13 cellular contexts compared by ENCODE assay signal in genomic region chr22:38735465-38736256, GRCh38. TPM values are rescaled to one million over a fixed set of nuclear protein-coding genes. Genes with fewer than 3 reads are reported as not detected.
DNase-seq lines count a peak whose midpoint lies in the region; ATAC-seq and TF ChIP-seq lines count a peak whose summit lies in the region.
"Had no signal": no experiment of that assay in that cellular context is flagged by ENCODE, and none has a peak within 500 bp of the region (broad histone marks: within the 10 kb centered on the region; RNA-seq: fewer than 3 reads in every experiment).

No MANE protein-coding gene starts in this region.

- H3K4me1 ChIP-seq in PC-3 (ENCODE audit: insufficient read depth, low read length), result peaks cover 6% of the 10 kb centered on the region; the same call in 1 of the 2 replicates
- H3K4me1 ChIP-seq in uterus, result no peaks in the 10 kb centered on the region

- H3K9me2 ChIP-seq in PC-3 (replicated peaks; ENCODE audit: low read length), result no peaks in the 10 kb centered on the region

- intact Hi-C loops in activated CD4-positive, alpha-beta T cell treated with anti-CD3 and anti-CD28 coated beads, Interleukin-2, amount 10 ng/mL, durations not matched to agents 24 days and 14 days (cut with micrococcal nuclease), result no loop called here
- intact Hi-C loops in PC-3 (cut with micrococcal nuclease) (no loop called here), uterus (cut with DNase I; ENCODE audit: low total_unique reads) (no loop called here)

- H4K20me1 ChIP-seq in PC-3 (ENCODE audit: low read length), result no peaks in the 10 kb centered on the region

- TF ChIP-seq POLR2A in uterus (IDR thresholded peaks at IDR 0.05), result no peak

- CTCF ChIA-PET in PC-3 (lab: Charles Lee), result no interaction called here

- H3K27me3 ChIP-seq in PC-3 (ENCODE audit: low read length) (no peaks in the 10 kb centered on the region), uterus (no peaks in the 10 kb centered on the region)

- no peak overlapping the region for H3K9ac ChIP-seq in PC-3 (ENCODE audit: low read length)
- H3K9ac ChIP-seq: GM23248 had no signal

- no peak overlapping the region for H3K27ac ChIP-seq in PC-3 (ENCODE audit: low read length)
- H3K27ac ChIP-seq in uterus, result peak overlapping the region in 1 of 2 donors; percentile 67
- H3K27ac ChIP-seq: GM23248, HL-60 had no signal

- BruUV-seq in PC-3 (replicated peaks; lab: Mats Ljungman, UMichigan), result TSS peak; percentile 25

- no peaks in the 10 kb centered on the region for H3F3A ChIP-seq in PC-3 (ENCODE audit: low read length, unreplicated experiment)

- no peaks in the 10 kb centered on the region for H3K9me3 Mint-ChIP-seq in activated CD4-positive, alpha-beta T cell treated with anti-CD3 and anti-CD28 coated beads, Interleukin-2, amount 10 ng/mL, durations not matched to agents 24 days and 14 days
- H3K9me3 Mint-ChIP-seq in stimulated activated naive B cell treated with anti-CD40 and anti-IgM and Interleukin-4, amounts not matched to agents 10 μg/mL and 1 μg/mL and 100 μg/mL, for 72 hours, result no peaks in the 10 kb centered on the region

- ATAC-seq in PC-3, result peak; percentile 11
- ATAC-seq in esophagus mucosa, result peak; percentile 28
- peak; percentile 22 to 28 for ATAC-seq in stimulated activated naive B cell treated with anti-CD40 and anti-IgM and Interleukin-4, amounts not matched to agents 10 μg/mL and 1 μg/mL and 100 μg/mL, for 72 hours (replicated peaks)
- ATAC-seq in SK-N-SH treated with all-trans-retinoic acid at 6 μM for 48 hours, result no peak

- peaks cover 67% of the 10 kb centered on the region for H3K36me3 Mint-ChIP-seq in activated CD4-positive, alpha-beta T cell treated with anti-CD3 and anti-CD28 coated beads, Interleukin-2, amount 10 ng/mL, durations not matched to agents 24 days and 14 days (ENCODE audit: low read depth)
- peaks cover 46 to 70% of the 10 kb centered on the region in 2 donors for H3K36me3 Mint-ChIP-seq in stimulated activated naive B cell treated with anti-CD40 and anti-IgM and Interleukin-4, amounts not matched to agents 10 μg/mL and 1 μg/mL and 100 μg/mL, for 72 hours

- POLR2A ChIA-PET in PC-3 (lab: Charles Lee; ENCODE audit: unreplicated experiment), result no interaction called here

- H3K4me3 ChIP-seq in PC-3 (ENCODE audit: low read length) (no peak overlapping the region), uterus (no peak overlapping the region)
- H3K4me3 ChIP-seq: GM23248 had no signal

- no peaks in the 10 kb centered on the region for H3K9me3 ChIP-seq in PC-3 (ENCODE audit: low read length)
- H3K9me3 ChIP-seq in uterus, result no peaks in the 10 kb centered on the region

- H3K36me3 ChIP-seq in PC-3 (ENCODE audit: low read depth, low read length) (peaks cover 14% of the 10 kb centered on the region), uterus (no peaks in the 10 kb centered on the region)

- no peak overlapping the region for H2AFZ ChIP-seq in PC-3 (ENCODE audit: low read length)
- H2AFZ ChIP-seq: GM23248 had no signal

- peak overlapping the region; percentile 49 for H3K27ac Mint-ChIP-seq in activated CD4-positive, alpha-beta T cell treated with anti-CD3 and anti-CD28 coated beads, Interleukin-2, amount 10 ng/mL, durations not matched to agents 24 days and 14 days
- peak overlapping the region; percentile 83 for H3K27ac Mint-ChIP-seq in stimulated activated naive B cell treated with anti-CD40 and anti-IgM and Interleukin-4, amounts not matched to agents 10 μg/mL and 1 μg/mL and 100 μg/mL, for 72 hours

- no peak for TF ChIP-seq CTCF in PC-3 (conservative IDR thresholded peaks at IDR 0.05; ENCODE audit: low read depth, low read length)
- no peak for TF ChIP-seq CTCF in uterus (IDR thresholded peaks at IDR 0.05)

- no peak overlapping the region for H3K4me3 Mint-ChIP-seq in activated CD4-positive, alpha-beta T cell treated with anti-CD3 and anti-CD28 coated beads, Interleukin-2, amount 10 ng/mL, durations not matched to agents 24 days and 14 days
- H3K4me3 Mint-ChIP-seq in stimulated activated naive B cell treated with anti-CD40 and anti-IgM and Interleukin-4, amounts not matched to agents 10 μg/mL and 1 μg/mL and 100 μg/mL, for 72 hours, result peak overlapping the region in 1 of 2 donors; percentile 8

- H3K4me1 Mint-ChIP-seq in activated CD4-positive, alpha-beta T cell treated with anti-CD3 and anti-CD28 coated beads, Interleukin-2, amount 10 ng/mL, durations not matched to agents 24 days and 14 days, result peaks cover 35% of the 10 kb centered on the region
- peaks cover 35 to 56% of the 10 kb centered on the region in 2 donors for H3K4me1 Mint-ChIP-seq in stimulated activated naive B cell treated with anti-CD40 and anti-IgM and Interleukin-4, amounts not matched to agents 10 μg/mL and 1 μg/mL and 100 μg/mL, for 72 hours

- no peak overlapping the region for H3K4me2 ChIP-seq in PC-3 (ENCODE audit: low read length)

- no peaks in the 10 kb centered on the region for H3K27me3 Mint-ChIP-seq in activated CD4-positive, alpha-beta T cell treated with anti-CD3 and anti-CD28 coated beads, Interleukin-2, amount 10 ng/mL, durations not matched to agents 24 days and 14 days
- no peaks in the 10 kb centered on the region for H3K27me3 Mint-ChIP-seq in stimulated activated naive B cell treated with anti-CD40 and anti-IgM and Interleukin-4, amounts not matched to agents 10 μg/mL and 1 μg/mL and 100 μg/mL, for 72 hours
- H3K27me3 Mint-ChIP-seq: progenitor cell of endocrine pancreas had no signal

- no peaks in the 10 kb centered on the region for H3K79me2 ChIP-seq in PC-3 (ENCODE audit: low read length)

- peak; percentile 71 for DNase-seq in activated CD4-positive, alpha-beta T cell treated with anti-CD3 and anti-CD28 coated beads, Interleukin-2, amount 10 ng/mL, durations not matched to agents 24 days and 14 days
- no peak for DNase-seq in activated CD4-positive, alpha-beta T cell treated with anti-CD3 and anti-CD28 coated beads for 4 hours
- DNase-seq in PC-3 (no peak), NCI-H524 (lab: John Stamatoyannopoulos, UW) (no peak), uterus (no peak)
- DNase-seq in stimulated activated naive B cell treated with anti-CD40 and anti-IgM and Interleukin-4, amounts not matched to agents 10 μg/mL and 1 μg/mL and 100 μg/mL, for 72 hours, result no peak
- DNase-seq: GM23248; NCI-H187 treated with DMSO at 0.1 percent for 48 hours; stimulated activated CD8-positive, alpha-beta memory T cell treated with anti-CD3 and anti-CD28 coated beads, Interleukin-4, amount 100 ng/mL, for 48 hours had no signal

TF ChIP-seq in SK-N-SH treated with all-trans-retinoic acid at 6 μM for 48 hours, 23 proteins besides CTCF, POLR2A, EP300 and RAD21 (continues in another document):
- TF ChIP-seq ZNF8 (CRISPR knock-in tag; IDR thresholded peaks at IDR 0.05) (no peak), POU6F1 (CRISPR knock-in tag; IDR thresholded peaks at IDR 0.05; ENCODE audit: borderline replicate concordance, low read depth) (no peak), GLIS3 (CRISPR knock-in tag; IDR thresholded peaks at IDR 0.05) (no peak), SNAI2 (CRISPR knock-in tag; IDR thresholded peaks at IDR 0.05) (no peak), OSR1 (CRISPR knock-in tag; IDR thresholded peaks at IDR 0.05) (no peak), ZC3H10 (CRISPR knock-in tag; IDR thresholded peaks at IDR 0.05) (no peak), ZFP3 (CRISPR knock-in tag; IDR thresholded peaks at IDR 0.05) (no peak), ISL1 (CRISPR knock-in tag; IDR thresholded peaks at IDR 0.05) (no peak), BACH2 (CRISPR knock-in tag; IDR thresholded peaks at IDR 0.05; ENCODE audit: borderline replicate concordance) (no peak)

RNA-seq across cellular contexts. Expression of gene SUN2, which starts 20.1 kb away (rescaled TPM):
- 124 and 128 TPM in 2 replicates for total RNA-seq in activated CD4-positive, alpha-beta T cell treated with anti-CD3 and anti-CD28 coated beads, Interleukin-2, amount 10 ng/mL, durations not matched to agents 24 days and 14 days
- total RNA-seq in PC-3 (2014; rRNA removed) (54.0 and 55.5 TPM in 2 replicates), esophagus mucosa (94.2 TPM), uterus (100 to 1,000 TPM; 118 to 285 (median 175) TPM)

RNA-seq across cellular contexts. Expression of gene GTPBP1, which starts 29.9 kb away (rescaled TPM):
- 102 and 103 TPM in 2 replicates for total RNA-seq in activated CD4-positive, alpha-beta T cell treated with anti-CD3 and anti-CD28 coated beads, Interleukin-2, amount 10 ng/mL, durations not matched to agents 24 days and 14 days
- total RNA-seq in PC-3 (2014; rRNA removed) (28.2 and 29.6 TPM in 2 replicates), esophagus mucosa (20.0 TPM), uterus (10 to 100 TPM; 16.2 to 71.5 (median 56.1) TPM)

RNA-seq across cellular contexts. Expression of gene JOSD1, which starts 34.9 kb away (rescaled TPM):
- 90.4 and 93.8 TPM in 2 replicates for total RNA-seq in activated CD4-positive, alpha-beta T cell treated with anti-CD3 and anti-CD28 coated beads, Interleukin-2, amount 10 ng/mL, durations not matched to agents 24 days and 14 days
- 37.5 and 40.3 TPM in 2 replicates for total RNA-seq in PC-3 (2014; rRNA removed)
- total RNA-seq in esophagus mucosa, result 25.6 TPM
- total RNA-seq in uterus, result 10 to 100 TPM; 24.4 to 57.9 (median 40.2) TPM

RNA-seq across cellular contexts. Expression of gene TOMM22, which starts 53.9 kb away (rescaled TPM):
- total RNA-seq in activated CD4-positive, alpha-beta T cell treated with anti-CD3 and anti-CD28 coated beads, Interleukin-2, amount 10 ng/mL, durations not matched to agents 24 days and 14 days, result 169 and 172 TPM in 2 replicates
- total RNA-seq in PC-3 (2014; rRNA removed) (68.7 and 82.3 TPM in 2 replicates), esophagus mucosa (90.9 TPM), uterus (10 to 100 TPM; 17.6 to 62.5 (median 48.4) TPM)

RNA-seq across cellular contexts. Expression of gene DNAL4, which starts 58.3 kb away (rescaled TPM):
- total RNA-seq in activated CD4-positive, alpha-beta T cell treated with anti-CD3 and anti-CD28 coated beads, Interleukin-2, amount 10 ng/mL, durations not matched to agents 24 days and 14 days, result 5.5 and 6.3 TPM in 2 replicates
- total RNA-seq in PC-3 (2014; rRNA removed) (22.5 and 24.5 TPM in 2 replicates), esophagus mucosa (13.2 TPM), uterus (10 to 100 TPM in 2 of 4 donors, 1 to 10 TPM in 2; 3.1 to 23.4 (median 8.3) TPM)
